In the genomic region with DNA sequence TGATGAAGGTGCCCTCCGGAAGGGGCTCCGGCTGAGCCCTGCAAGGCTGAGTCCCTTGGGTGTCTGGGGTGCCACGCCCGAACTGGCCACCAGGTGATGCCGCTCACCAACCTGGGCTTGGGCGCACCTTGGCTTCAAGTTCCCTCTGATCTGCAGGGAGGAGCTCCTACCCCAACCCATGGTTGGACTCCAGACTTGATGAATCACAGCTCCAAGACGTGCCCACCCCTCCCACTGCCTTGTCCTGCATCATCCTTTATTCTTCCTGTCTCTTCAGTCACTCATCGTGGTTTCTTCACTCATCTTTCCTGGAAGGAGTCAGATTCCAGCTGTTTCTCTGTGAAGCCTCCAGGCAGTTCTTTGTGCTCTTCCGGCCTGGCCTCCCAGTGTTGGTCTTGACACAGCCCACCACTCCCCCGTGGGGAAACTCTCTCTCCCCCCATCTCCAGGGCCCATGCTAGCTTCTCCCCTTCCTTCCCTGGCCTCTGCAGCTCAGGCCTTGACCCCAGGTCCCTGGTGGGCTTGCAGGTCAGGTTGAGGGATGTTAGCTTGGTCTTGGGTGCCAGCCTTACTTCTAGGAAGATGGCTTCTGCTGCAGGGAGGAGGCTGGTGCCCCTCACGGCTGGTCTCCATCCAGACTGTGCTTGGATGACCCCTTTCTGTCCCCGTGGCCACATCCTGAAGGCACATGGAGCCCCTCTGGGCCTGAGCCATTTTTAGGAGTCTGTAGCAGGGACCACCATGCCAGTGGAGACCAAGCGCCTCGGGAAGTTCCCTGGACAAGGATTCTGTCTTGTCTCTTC, we compare ENCODE assay signal across 1 cellular context.
TF ChIP-seq lines count a peak whose summit lies in the region.

No MANE protein-coding gene starts in this region.

TF ChIP-seq in GM23338, 12 proteins besides CTCF, POLR2A, EP300 and RAD21 (continued from another document):
- TF ChIP-seq, protein P1, sequence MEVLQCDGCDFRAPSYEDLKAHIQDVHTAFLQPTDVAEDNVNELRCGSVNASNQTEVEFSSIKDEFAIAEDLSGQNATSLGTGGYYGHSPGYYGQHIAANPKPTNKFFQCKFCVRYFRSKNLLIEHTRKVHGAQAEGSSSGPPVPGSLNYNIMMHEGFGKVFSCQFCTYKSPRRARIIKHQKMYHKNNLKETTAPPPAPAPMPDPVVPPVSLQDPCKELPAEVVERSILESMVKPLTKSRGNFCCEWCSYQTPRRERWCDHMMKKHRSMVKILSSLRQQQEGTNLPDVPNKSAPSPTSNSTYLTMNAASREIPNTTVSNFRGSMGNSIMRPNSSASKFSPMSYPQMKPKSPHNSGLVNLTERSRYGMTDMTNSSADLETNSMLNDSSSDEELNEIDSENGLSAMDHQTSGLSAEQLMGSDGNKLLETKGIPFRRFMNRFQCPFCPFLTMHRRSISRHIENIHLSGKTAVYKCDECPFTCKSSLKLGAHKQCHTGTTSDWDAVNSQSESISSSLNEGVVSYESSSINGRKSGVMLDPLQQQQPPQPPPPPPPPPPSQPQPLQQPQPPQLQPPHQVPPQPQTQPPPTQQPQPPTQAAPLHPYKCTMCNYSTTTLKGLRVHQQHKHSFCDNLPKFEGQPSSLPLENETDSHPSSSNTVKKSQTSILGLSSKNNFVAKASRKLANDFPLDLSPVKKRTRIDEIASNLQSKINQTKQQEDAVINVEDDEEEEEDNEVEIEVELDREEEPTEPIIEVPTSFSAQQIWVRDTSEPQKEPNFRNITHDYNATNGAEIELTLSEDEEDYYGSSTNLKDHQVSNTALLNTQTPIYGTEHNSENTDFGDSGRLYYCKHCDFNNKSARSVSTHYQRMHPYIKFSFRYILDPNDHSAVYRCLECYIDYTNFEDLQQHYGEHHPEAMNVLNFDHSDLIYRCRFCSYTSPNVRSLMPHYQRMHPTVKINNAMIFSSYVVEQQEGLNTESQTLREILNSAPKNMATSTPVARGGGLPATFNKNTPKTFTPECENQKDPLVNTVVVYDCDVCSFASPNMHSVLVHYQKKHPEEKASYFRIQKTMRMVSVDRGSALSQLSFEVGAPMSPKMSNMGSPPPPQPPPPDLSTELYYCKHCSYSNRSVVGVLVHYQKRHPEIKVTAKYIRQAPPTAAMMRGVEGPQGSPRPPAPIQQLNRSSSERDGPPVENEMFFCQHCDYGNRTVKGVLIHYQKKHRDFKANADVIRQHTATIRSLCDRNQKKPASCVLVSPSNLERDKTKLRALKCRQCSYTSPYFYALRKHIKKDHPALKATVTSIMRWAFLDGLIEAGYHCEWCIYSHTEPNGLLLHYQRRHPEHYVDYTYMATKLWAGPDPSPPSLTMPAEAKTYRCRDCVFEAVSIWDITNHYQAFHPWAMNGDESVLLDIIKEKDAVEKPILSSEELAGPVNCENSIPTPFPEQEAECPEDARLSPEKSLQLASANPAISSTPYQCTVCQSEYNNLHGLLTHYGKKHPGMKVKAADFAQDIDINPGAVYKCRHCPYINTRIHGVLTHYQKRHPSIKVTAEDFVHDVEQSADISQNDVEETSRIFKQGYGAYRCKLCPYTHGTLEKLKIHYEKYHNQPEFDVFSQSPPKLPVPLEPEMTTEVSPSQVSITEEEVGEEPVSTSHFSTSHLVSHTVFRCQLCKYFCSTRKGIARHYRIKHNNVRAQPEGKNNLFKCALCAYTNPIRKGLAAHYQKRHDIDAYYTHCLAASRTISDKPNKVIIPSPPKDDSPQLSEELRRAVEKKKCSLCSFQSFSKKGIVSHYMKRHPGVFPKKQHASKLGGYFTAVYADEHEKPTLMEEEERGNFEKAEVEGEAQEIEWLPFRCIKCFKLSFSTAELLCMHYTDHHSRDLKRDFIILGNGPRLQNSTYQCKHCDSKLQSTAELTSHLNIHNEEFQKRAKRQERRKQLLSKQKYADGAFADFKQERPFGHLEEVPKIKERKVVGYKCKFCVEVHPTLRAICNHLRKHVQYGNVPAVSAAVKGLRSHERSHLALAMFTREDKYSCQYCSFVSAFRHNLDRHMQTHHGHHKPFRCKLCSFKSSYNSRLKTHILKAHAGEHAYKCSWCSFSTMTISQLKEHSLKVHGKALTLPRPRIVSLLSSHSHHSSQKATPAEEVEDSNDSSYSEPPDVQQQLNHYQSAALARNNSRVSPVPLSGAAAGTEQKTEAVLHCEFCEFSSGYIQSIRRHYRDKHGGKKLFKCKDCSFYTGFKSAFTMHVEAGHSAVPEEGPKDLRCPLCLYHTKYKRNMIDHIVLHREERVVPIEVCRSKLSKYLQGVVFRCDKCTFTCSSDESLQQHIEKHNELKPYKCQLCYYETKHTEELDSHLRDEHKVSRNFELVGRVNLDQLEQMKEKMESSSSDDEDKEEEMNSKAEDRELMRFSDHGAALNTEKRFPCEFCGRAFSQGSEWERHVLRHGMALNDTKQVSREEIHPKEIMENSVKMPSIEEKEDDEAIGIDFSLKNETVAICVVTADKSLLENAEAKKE (CRISPR knock-in tag; IDR thresholded peaks at IDR 0.05) = peak; percentile 79
TF ChIP-seq in GM23338: peak in this region for 1.
